8 cellular contexts compared by ENCODE assay signal in the genomic region with DNA sequence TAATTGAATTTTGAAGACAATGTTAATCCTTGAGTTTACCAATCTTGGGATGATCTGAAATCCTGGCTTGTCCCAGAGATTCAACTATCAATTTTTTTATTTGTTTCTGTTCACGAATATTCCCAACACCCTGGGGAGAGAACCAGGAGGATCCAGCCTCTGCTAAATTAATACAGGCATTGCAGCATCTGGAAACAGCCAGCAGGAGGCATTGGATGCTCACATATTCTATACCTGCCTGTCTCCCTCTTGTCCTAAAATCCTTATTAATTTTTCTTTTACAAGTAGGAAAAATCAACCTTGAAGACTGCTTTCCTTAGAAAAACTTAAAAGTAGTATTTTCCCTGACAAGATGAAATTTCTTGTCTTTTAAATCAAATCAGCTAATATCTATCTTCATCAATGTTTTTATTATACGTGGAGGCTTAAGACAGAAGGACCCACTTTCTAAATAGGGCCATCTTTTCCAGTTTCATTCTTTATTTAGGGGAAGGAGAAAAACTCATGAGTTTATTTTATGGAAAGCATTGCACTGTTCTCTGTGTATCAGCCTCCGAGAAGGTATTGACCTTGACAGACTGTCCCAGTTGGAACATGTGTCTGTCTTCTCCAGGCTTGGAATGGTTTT.
DNase-seq lines count a peak whose midpoint lies in the region; ATAC-seq and TF ChIP-seq lines count a peak whose summit lies in the region.

No MANE protein-coding gene starts in this region.

- no peak overlapping the region for H3K9ac ChIP-seq in smooth muscle cell (ENCODE audit: low read depth)

- H3K36me3 ChIP-seq in smooth muscle cell (ENCODE audit: low read depth): no peaks in the 10 kb centered on the region

- no peak overlapping the region for H3K4me2 ChIP-seq in smooth muscle cell

- 63% methylated on average over 3 of the region's 3 CpGs for WGBS in smooth muscle cell (ENCODE audit: low lambda C conversion rate)

- H3K4me1 ChIP-seq in smooth muscle cell (ENCODE audit: low read depth): no peaks in the 10 kb centered on the region

- no peaks in the 10 kb centered on the region for H3K79me2 ChIP-seq in smooth muscle cell (ENCODE audit: low read depth)

- H3F3A ChIP-seq in smooth muscle cell (ENCODE audit: low read depth): peaks cover 4% of the 10 kb centered on the region

- no peaks in the 10 kb centered on the region for H3K27me3 ChIP-seq in smooth muscle cell (ENCODE audit: low read depth)

- H4K20me1 ChIP-seq in smooth muscle cell (ENCODE audit: low read depth): no peaks in the 10 kb centered on the region

- no peaks in the 10 kb centered on the region for H3K9me3 ChIP-seq in smooth muscle cell (replicated peaks; ENCODE audit: low read depth)

- H3K4me3 ChIP-seq in smooth muscle cell: no peak overlapping the region
- H3K4me3 ChIP-seq in coronary artery: no peak overlapping the region

- peak; percentile 88 for TF ChIP-seq CTCF in 22Rv1 (IDR thresholded peaks at IDR 0.05)
- peak; percentile 98 for TF ChIP-seq CTCF in smooth muscle cell (IDR thresholded peaks at IDR 0.05; ENCODE audit: borderline replicate concordance, insufficient read depth, poor library complexity, severe bottlenecking)
- no peak for TF ChIP-seq CTCF in coronary artery (IDR thresholded peaks at IDR 0.05)

- H3K27ac ChIP-seq in 22Rv1 (no peak overlapping the region), smooth muscle cell (ENCODE audit: low read depth) (no peak overlapping the region), coronary artery (no peak overlapping the region)

- DNase-seq in EL (peak; percentile 52), NCI-H1694 (lab: John Stamatoyannopoulos, UW) (peak; percentile 25), amniotic stem cell (lab: John Stamatoyannopoulos, UW) (peak; percentile 55), hepatic stellate cell (ENCODE audit: low spot score) (peak; percentile 38), smooth muscle cell (lab: John Stamatoyannopoulos, UW; ENCODE audit: unreplicated experiment) (no peak), coronary artery (ENCODE audit: low spot score) (no peak)

- no peak overlapping the region for H2AFZ ChIP-seq in smooth muscle cell (ENCODE audit: low read depth)

- no peak for ATAC-seq in GM21825 (IDR thresholded peaks at IDR 0.05; ENCODE audit: unreplicated experiment)

Comparison
In these comparisons a context has a peak if more than half of its experiments do, and no peak if none do; other contexts are left out.
1. DNase-seq: peak in EL (single experiment), NCI-H1694 (single experiment), amniotic stem cell (single experiment) and hepatic stellate cell (single experiment); none in smooth muscle cell (single experiment) and coronary artery (single experiment).